ENCODE assay signal across 8 cellular contexts in genomic region chr17:17692353-17693252, GRCh38. TPM values are rescaled to one million over a fixed set of nuclear protein-coding genes. Genes with fewer than 3 reads are reported as not detected.
DNase-seq lines count a peak whose midpoint lies in the region; ATAC-seq and TF ChIP-seq lines count a peak whose summit lies in the region.

No MANE protein-coding gene starts in this region.

- no peak for ATAC-seq in CD4-positive, alpha-beta T cell (ENCODE audit: poor library complexity)
- no peak for ATAC-seq in central memory CD8-positive, alpha-beta T cell (replicated peaks; ENCODE audit: extremely low read depth, poor library complexity, severe bottlenecking)
- ATAC-seq in HG03432 (IDR thresholded peaks at IDR 0.05; ENCODE audit: unreplicated experiment) (no peak), GM18858 (IDR thresholded peaks at IDR 0.05; ENCODE audit: unreplicated experiment) (no peak)

- H3K27ac Mint-ChIP-seq in CD4-positive, alpha-beta T cell: peak overlapping the region; percentile 96
- peak overlapping the region; percentile 99 for H3K27ac Mint-ChIP-seq in central memory CD8-positive, alpha-beta T cell (ENCODE audit: low read depth)
- H3K27ac Mint-ChIP-seq in nephron progenitor cell: peak overlapping the region; percentile 85

- TF ChIP-seq CTCF in CD4-positive, alpha-beta T cell (IDR thresholded peaks at IDR 0.05): no peak
- TF ChIP-seq CTCF in nephron progenitor cell (IDR thresholded peaks at IDR 0.05): no peak

- no peaks in the 10 kb centered on the region for H3K9me3 ChIP-seq in CD4-positive, alpha-beta T cell (ENCODE audit: control insufficient read depth, low read length)

- peak overlapping the region; percentile 81 for H3K4me3 Mint-ChIP-seq in CD4-positive, alpha-beta T cell
- peak overlapping the region; percentile 84 for H3K4me3 Mint-ChIP-seq in central memory CD8-positive, alpha-beta T cell
- peak overlapping the region; percentile 81 for H3K4me3 Mint-ChIP-seq in nephron progenitor cell

- H3K4me1 Mint-ChIP-seq in CD4-positive, alpha-beta T cell (ENCODE audit: low read depth): peaks cover 65% of the 10 kb centered on the region
- H3K4me1 Mint-ChIP-seq in central memory CD8-positive, alpha-beta T cell: peaks cover 49% of the 10 kb centered on the region
- H3K4me1 Mint-ChIP-seq in nephron progenitor cell: peaks cover 76% of the 10 kb centered on the region

- H3K27me3 ChIP-seq in CD4-positive, alpha-beta T cell (ENCODE audit: control insufficient read depth, insufficient read depth, low read length): no peaks in the 10 kb centered on the region

- H3K9me3 Mint-ChIP-seq in CD4-positive, alpha-beta T cell: no peaks in the 10 kb centered on the region
- no peaks in the 10 kb centered on the region for H3K9me3 Mint-ChIP-seq in central memory CD8-positive, alpha-beta T cell
- H3K9me3 Mint-ChIP-seq in nephron progenitor cell: no peaks in the 10 kb centered on the region

- intact Hi-C loops in CD4-positive, alpha-beta T cell (cut with DNase I, micrococcal nuclease): loop anchor here (1.0 to 10.0 kb wide), 4 partner anchors 8 to 280 kb away; partner anchors contain the start of genes DRC3 (in 1 of the 2) and TOM1L2 (in 1 of the 2)

- CTCF ChIA-PET in CD4-positive, alpha-beta T cell (lab: Charles Lee): no interaction called here

- no peak for DNase-seq in CD4-positive, alpha-beta T cell
- DNase-seq in MV-4-11 (lab: John Stamatoyannopoulos, UW) (peak; percentile 13), nephron progenitor cell (no peak), DMS79 treated with DMSO at 0.1 percent for 48 hours (lab: John Stamatoyannopoulos, UW) (no peak), NCI-H187 (lab: John Stamatoyannopoulos, UW) (no peak)
- no peak for DNase-seq in central memory CD8-positive, alpha-beta T cell (ENCODE audit: low spot score in 2 of 2)

- POLR2A ChIA-PET in CD4-positive, alpha-beta T cell (lab: Charles Lee): interaction anchor here (0.8 to 1.4 kb wide), 3 partner anchors 11 to 92 kb away, joined by 3 to 4 read pairs (median 3); no protein-coding TSS in a partner anchor

- peak overlapping the region; percentile 51 for H3K27ac ChIP-seq in CD4-positive, alpha-beta T cell (ENCODE audit: low read depth, low read length)

- peaks cover 5% of the 10 kb centered on the region for H3K36me3 Mint-ChIP-seq in CD4-positive, alpha-beta T cell (ENCODE audit: low read depth)
- H3K36me3 Mint-ChIP-seq in central memory CD8-positive, alpha-beta T cell (ENCODE audit: insufficient read depth): peaks cover 12% of the 10 kb centered on the region
- H3K36me3 Mint-ChIP-seq in nephron progenitor cell (ENCODE audit: low read depth): peaks cover 3% of the 10 kb centered on the region

- H3K27me3 Mint-ChIP-seq in CD4-positive, alpha-beta T cell: no peaks in the 10 kb centered on the region
- H3K27me3 Mint-ChIP-seq in central memory CD8-positive, alpha-beta T cell: no peaks in the 10 kb centered on the region
- peaks cover 9% of the 10 kb centered on the region for H3K27me3 Mint-ChIP-seq in nephron progenitor cell (ENCODE audit: low read depth, poor library complexity)

RNA-seq across cellular contexts. Expression of gene RAI1, which starts 11.3 kb away (rescaled TPM):
- total RNA-seq in CD4-positive, alpha-beta T cell: 10 to 100 TPM; 19.3 to 25.2 TPM
